27 cellular contexts compared by ENCODE assay signal in genomic region chr3:153055779-153056178, GRCh38.
DNase-seq lines count a peak whose midpoint lies in the region; ATAC-seq, FAIRE-seq and TF ChIP-seq lines count a peak whose summit lies in the region.
"Had no signal": no experiment of that assay in that cellular context is flagged by ENCODE, and none has a peak within 500 bp of the region (broad histone marks: within the 10 kb centered on the region; RNA-seq: fewer than 3 reads in every experiment).

No MANE protein-coding gene starts in this region.

- no peak overlapping the region for H3K4me3 Mint-ChIP-seq in glutamatergic neuron (ENCODE audit: unreplicated experiment)
- H3K4me3 Mint-ChIP-seq: CD14-positive monocyte; CD4-positive, alpha-beta T cell; CD8-positive, alpha-beta memory T cell; GM23338; H9 had no signal

- H3K4me3 ChIP-seq in HepG2 (replicated peaks in 1 of 3; ENCODE audit: insufficient read depth in 1 of 3, low read depth in 2 of 3, low read length in 3 of 3) = no peak overlapping the region
- no peak overlapping the region for H3K4me3 ChIP-seq in right lobe of liver
- H3K4me3 ChIP-seq: A549; BLaER1 treated with 17β-estradiol and CSF1 and Interleukin-3, amounts not matched to agents 10 nM and 100 nM; GM23338 had no signal

- in situ Hi-C loops in HepG2 (cut with HindIII; ENCODE audit: extremely low pct_ligation_motif_present, low pct_unique_long_range_greater_than_20kb) = no loop called here

- ATAC-seq in HepG2 (no peak), right lobe of liver (no peak)
- ATAC-seq: A549, GM23338, HCT116 had no signal

- DNase-seq in HepG2 (ENCODE audit: low spot score) = no peak
- DNase-seq in right lobe of liver = no peak
- peak; percentile 88 for DNase-seq in NCI-H82 (lab: John Stamatoyannopoulos, UW)
- peak; percentile 24 for DNase-seq in RPMI8226
- DNase-seq in glutamatergic neuron = no peak
- DNase-seq in activated effector memory CD4-positive, alpha-beta T cell treated with anti-CD3 and anti-CD28 coated beads, Interleukin-2, amount 50 U/mL, for 16 hours = no peak
- no peak for DNase-seq in activated CD8-positive, alpha-beta memory T cell treated with anti-CD3 and anti-CD28 coated beads, Interleukin-2, amount 50 U/mL, for 48 hours
- DNase-seq in GM10266 (ENCODE audit: extremely low spot score) = no peak
- DNase-seq: ACHN; AML-193; BE2C; CD4-positive, alpha-beta T cell; CD8-positive, alpha-beta memory T cell; DMS 273 treated with DMSO at 0.1 percent for 48 hours; DMS79; EL; GDM1; H9 had no signal

- H3K27ac ChIP-seq in HepG2 (ENCODE audit: extremely low read length, insufficient read depth, low read length) (no peak overlapping the region), right lobe of liver (no peak overlapping the region)
- H3K27ac ChIP-seq: 22Rv1; BLaER1 treated with 17β-estradiol and CSF1 and Interleukin-3, amounts not matched to agents 10 nM and 100 nM had no signal

- TF ChIP-seq POLR2A in HepG2 (IDR thresholded peaks at IDR 0.05; ENCODE audit: insufficient read depth in 1 of 2, low read depth in 2 of 2, low read length in 2 of 2) (no peak), right lobe of liver (IDR thresholded peaks at IDR 0.05) (no peak)

- POLR2A ChIA-PET in HepG2 (lab: Yijun Ruan, JAX) = no interaction called here

- H3K27ac Mint-ChIP-seq in glutamatergic neuron (ENCODE audit: unreplicated experiment) = peak overlapping the region; percentile 38
- H3K27ac Mint-ChIP-seq: CD4-positive, alpha-beta T cell; CD8-positive, alpha-beta memory T cell; GM23338; H9 had no signal

- H3K4me1 Mint-ChIP-seq in glutamatergic neuron (ENCODE audit: low read depth, unreplicated experiment) = peaks cover 17% of the 10 kb centered on the region
- H3K4me1 Mint-ChIP-seq: CD8-positive, alpha-beta memory T cell; GM23338; H9 had no signal

- intact Hi-C loops in HepG2 (cut with micrococcal nuclease; ENCODE audit: unreplicated experiment) (no loop called here), right lobe of liver (cut with DNase I) (no loop called here)

- FAIRE-seq in HepG2 (lab: Jason Lieb, UNC) = no peak
- FAIRE-seq: A549, D721Med, GM12891, GM18507 had no signal

- no peaks in the 10 kb centered on the region for H3K4me1 ChIP-seq in HepG2 (ENCODE audit: insufficient read depth, low read length)
- H3K4me1 ChIP-seq in right lobe of liver = no peaks in the 10 kb centered on the region
- H3K4me1 ChIP-seq: BE2C had no signal

- no peak for TF ChIP-seq RAD21 in HepG2 (CRISPR knock-in tag; IDR thresholded peaks at IDR 0.05)

- 43% methylated on average over 2 of the region's 2 CpGs for WGBS in HepG2 (ENCODE audit: low lambda C conversion rate)
- WGBS in right lobe of liver (ENCODE audit: insufficient coverage, low coverage, low lambda C conversion rate, missing lambda C conversion rate) = 38% methylated on average over 1 of the region's 2 CpGs

- TF ChIP-seq EP300 in HepG2 (IDR thresholded peaks at IDR 0.05; ENCODE audit: low read depth in 2 of 2, low read length in 2 of 2) = no peak
- no peak for TF ChIP-seq EP300 in HepG2 (CRISPR knock-in tag; IDR thresholded peaks at IDR 0.05; ENCODE audit: borderline replicate concordance)

- no peaks in the 10 kb centered on the region for H3K27me3 ChIP-seq in HepG2 (ENCODE audit: control insufficient read depth in 1 of 2, insufficient read depth in 2 of 2, low read length in 2 of 2)
- H3K27me3 ChIP-seq in right lobe of liver = no peaks in the 10 kb centered on the region
- H3K27me3 ChIP-seq: BE2C; BLaER1 treated with 17β-estradiol and CSF1 and Interleukin-3, amounts not matched to agents 10 nM and 100 nM had no signal

- H3K27me3 Mint-ChIP-seq in glutamatergic neuron (ENCODE audit: unreplicated experiment) = no peaks in the 10 kb centered on the region
- H3K27me3 Mint-ChIP-seq: CD4-positive, alpha-beta T cell had no signal

- no peaks in the 10 kb centered on the region for H3K36me3 Mint-ChIP-seq in glutamatergic neuron (ENCODE audit: unreplicated experiment)
- H3K36me3 Mint-ChIP-seq: CD14-positive monocyte; CD8-positive, alpha-beta memory T cell had no signal

- H3K79me2 ChIP-seq in HepG2 (ENCODE audit: insufficient read depth, low read length) = no peaks in the 10 kb centered on the region

- no peaks in the 10 kb centered on the region for H3K36me3 ChIP-seq in HepG2 (replicated peaks in 1 of 2; ENCODE audit: control insufficient read depth in 1 of 2, insufficient read depth in 2 of 2, low read length in 2 of 2)
- no peaks in the 10 kb centered on the region for H3K36me3 ChIP-seq in right lobe of liver
- H3K36me3 ChIP-seq: BE2C; BLaER1 treated with 17β-estradiol and CSF1 and Interleukin-3, amounts not matched to agents 10 nM and 100 nM had no signal

- no peaks in the 10 kb centered on the region for H3K9me3 Mint-ChIP-seq in glutamatergic neuron (ENCODE audit: unreplicated experiment)
- H3K9me3 Mint-ChIP-seq: CD4-positive, alpha-beta T cell; CD8-positive, alpha-beta memory T cell; H9 had no signal

- H4K20me1 ChIP-seq in HepG2 (ENCODE audit: insufficient read depth, low read length) = no peaks in the 10 kb centered on the region
- H4K20me1 ChIP-seq: BLaER1 treated with 17β-estradiol and CSF1 and Interleukin-3, amounts not matched to agents 10 nM and 100 nM had no signal

- no peak overlapping the region for H3K4me2 ChIP-seq in HepG2 (ENCODE audit: low read depth, low read length)
- H3K4me2 ChIP-seq: A549; BLaER1 treated with 17β-estradiol and CSF1 and Interleukin-3, amounts not matched to agents 10 nM and 100 nM; GM23338 had no signal

- CTCF ChIA-PET in HepG2 (lab: Yijun Ruan, JAX; ENCODE audit: low intra/inter-chr PET ratio, low total read pairs) = no interaction called here

- H2AFZ ChIP-seq in HepG2 (ENCODE audit: low read length) = no peak overlapping the region
- H2AFZ ChIP-seq: GM23338 had no signal

- TF ChIP-seq CTCF in HepG2 (CRISPR knock-in tag; IDR thresholded peaks at IDR 0.05) (no peak), right lobe of liver (IDR thresholded peaks at IDR 0.05) (no peak), glutamatergic neuron (IDR thresholded peaks at IDR 0.05; ENCODE audit: partially characterized antibody, unreplicated experiment) (no peak), GM10266 (IDR thresholded peaks at IDR 0.05; ENCODE audit: control insufficient read depth, insufficient read depth, low read depth, missing control alignments) (no peak)

- no TSS peak for BruUV-seq in HepG2 (replicated peaks; lab: Mats Ljungman, UMichigan)

- H3K9me3 ChIP-seq in HepG2 (ENCODE audit: low read length) (no peaks in the 10 kb centered on the region), right lobe of liver (no peaks in the 10 kb centered on the region)
- H3K9me3 ChIP-seq: A549, BE2C had no signal

- no peak overlapping the region for H3K9ac ChIP-seq in HepG2 (ENCODE audit: insufficient read depth, low read depth, low read length)
- H3K9ac ChIP-seq: BLaER1 treated with 17β-estradiol and CSF1 and Interleukin-3, amounts not matched to agents 10 nM and 100 nM had no signal

TF ChIP-seq in HepG2, 621 proteins besides CTCF, POLR2A, EP300 and RAD21:
- TF ChIP-seq ZC3H4 (CRISPR knock-in tag; IDR thresholded peaks at IDR 0.05; ENCODE audit: borderline replicate concordance) (no peak), ZFP62 (CRISPR knock-in tag; IDR thresholded peaks at IDR 0.05) (no peak), THYN1 (CRISPR knock-in tag; IDR thresholded peaks at IDR 0.05; ENCODE audit: borderline replicate concordance, low read depth) (no peak), HNRNPK (IDR thresholded peaks at IDR 0.05; ENCODE audit: low read depth, low read length, poor library complexity, severe bottlenecking) (peak; percentile 83), ZNF710 (CRISPR knock-in tag; IDR thresholded peaks at IDR 0.05; ENCODE audit: borderline replicate concordance) (no peak), PCBP2 (optimal IDR thresholded peaks at IDR 0.05; ENCODE audit: low read depth, low read length, poor library complexity, severe bottlenecking) (peak; percentile 26), DNMT1 (CRISPR knock-in tag; IDR thresholded peaks at IDR 0.05) (no peak)
- TF ChIP-seq, protein P1, sequence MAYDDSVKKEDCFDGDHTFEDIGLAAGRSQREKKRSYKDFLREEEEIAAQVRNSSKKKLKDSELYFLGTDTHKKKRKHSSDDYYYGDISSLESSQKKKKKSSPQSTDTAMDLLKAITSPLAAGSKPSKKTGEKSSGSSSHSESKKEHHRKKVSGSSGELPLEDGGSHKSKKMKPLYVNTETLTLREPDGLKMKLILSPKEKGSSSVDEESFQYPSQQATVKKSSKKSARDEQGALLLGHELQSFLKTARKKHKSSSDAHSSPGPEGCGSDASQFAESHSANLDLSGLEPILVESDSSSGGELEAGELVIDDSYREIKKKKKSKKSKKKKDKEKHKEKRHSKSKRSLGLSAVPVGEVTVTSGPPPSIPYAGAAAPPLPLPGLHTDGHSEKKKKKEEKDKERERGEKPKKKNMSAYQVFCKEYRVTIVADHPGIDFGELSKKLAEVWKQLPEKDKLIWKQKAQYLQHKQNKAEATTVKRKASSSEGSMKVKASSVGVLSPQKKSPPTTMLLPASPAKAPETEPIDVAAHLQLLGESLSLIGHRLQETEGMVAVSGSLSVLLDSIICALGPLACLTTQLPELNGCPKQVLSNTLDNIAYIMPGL (CRISPR knock-in tag; IDR thresholded peaks at IDR 0.05; ENCODE audit: borderline replicate concordance in 1 of 2, low read depth in 1 of 2) = no peak

Comparison
In these comparisons a context has a peak if more than half of its experiments do, and no peak if none do; other contexts are left out.
1. DNase-seq: peak in NCI-H82 (single experiment) and RPMI8226 (single experiment); none in HepG2 (single experiment), right lobe of liver (0 of 3), glutamatergic neuron (single experiment), activated effector memory CD4-positive, alpha-beta T cell treated with anti-CD3 and anti-CD28 coated beads, Interleukin-2, amount 50 U/mL, for 16 hours (single experiment), activated CD8-positive, alpha-beta memory T cell treated with anti-CD3 and anti-CD28 coated beads, Interleukin-2, amount 50 U/mL, for 48 hours (single experiment) and GM10266 (single experiment).